In the genomic region with DNA sequence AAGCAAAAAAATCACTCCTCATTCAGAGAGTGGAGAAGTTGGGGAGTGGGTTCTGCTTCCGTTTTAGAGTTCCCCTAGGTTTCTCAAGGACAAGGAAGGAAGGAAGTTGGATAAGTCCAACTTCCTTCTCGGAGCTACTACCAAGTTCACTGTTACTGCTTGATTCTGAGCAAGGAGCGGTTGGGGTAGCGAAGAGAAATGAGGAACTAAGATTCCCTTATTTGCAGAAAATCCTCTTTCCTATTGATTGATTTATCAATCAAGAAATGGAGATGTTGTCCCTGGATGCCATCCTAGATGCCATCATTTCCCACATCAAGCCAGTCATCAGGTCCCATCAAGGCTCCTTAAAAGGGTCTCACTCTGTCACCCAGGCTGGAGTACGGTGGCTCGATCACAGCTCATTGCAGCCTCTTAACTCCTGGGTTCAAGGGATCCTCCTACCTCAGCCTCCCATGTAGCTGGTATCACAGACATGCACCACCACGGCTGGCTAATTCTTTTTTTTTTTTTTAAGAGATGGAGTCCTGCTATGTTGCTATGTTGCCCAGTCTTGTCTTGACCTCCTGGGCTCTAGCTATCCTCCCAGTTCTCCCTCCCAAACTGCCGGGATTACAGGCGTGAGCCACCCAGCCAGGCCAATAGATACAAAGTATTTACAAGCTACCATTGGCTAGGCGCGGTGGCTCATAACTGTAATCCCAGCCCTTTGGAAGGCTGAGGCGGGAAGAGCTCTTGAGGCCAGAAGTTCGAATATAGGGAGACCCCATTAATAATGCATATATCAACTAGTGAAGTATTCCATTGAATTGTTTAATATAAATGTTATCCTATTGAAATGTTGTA, we compare ENCODE assay signal across 7 cellular contexts. TPM values are rescaled to one million over a fixed set of nuclear protein-coding genes. Genes with fewer than 3 reads are reported as not detected.
DNase-seq lines count a peak whose midpoint lies in the region; TF ChIP-seq lines count a peak whose summit lies in the region.

No MANE protein-coding gene starts in this region.

- TF ChIP-seq CTCF in HFF-Myc (IDR thresholded peaks at IDR 0.05; ENCODE audit: low read depth, low read length, missing control alignments) (no peak), fibroblast of the aortic adventitia (IDR thresholded peaks at IDR 0.05; ENCODE audit: insufficient read depth, low read length) (no peak)

- DNase-seq in HFF-Myc (ENCODE audit: extremely low read depth, low read depth): no peak
- DNase-seq in SKM-1 treated with dmso at 0.1 percent for 144 hours (lab: John Stamatoyannopoulos, UW; ENCODE audit: unreplicated experiment): peak; percentile 83
- DNase-seq in fibroblast of the aortic adventitia (ENCODE audit: low read depth): no peak
- no peak for DNase-seq in skeletal muscle cell (ENCODE audit: low read depth)
- no peak for DNase-seq in HPDE6-E6E7 (ENCODE audit: extremely low spot score)
- no peak for DNase-seq in NCI-H526 treated with DMSO at 0.1 percent for 48 hours (lab: John Stamatoyannopoulos, UW)
- DNase-seq in NCI-H345 (lab: John Stamatoyannopoulos, UW): no peak

- H3K4me3 ChIP-seq in HFF-Myc (replicated peaks; ENCODE audit: low read depth, low read length) (peak overlapping the region; percentile 69), fibroblast of the aortic adventitia (ENCODE audit: low read depth, low read length) (peak overlapping the region; percentile 94), skeletal muscle cell (ENCODE audit: low read depth, low read length) (peak overlapping the region; percentile 77)

RNA-seq across cellular contexts. Expression of a gene that starts 0.8 kb away (rescaled TPM):
- 0.25 and 4.5 TPM in 2 replicates for total RNA-seq in fibroblast of the aortic adventitia (ENCODE audit: low replicate concordance)

RNA-seq across cellular contexts. Expression of a gene that starts 11.0 kb away (rescaled TPM):
- total RNA-seq in fibroblast of the aortic adventitia (ENCODE audit: low replicate concordance): 18.7 and 19.8 TPM in 2 replicates

RNA-seq across cellular contexts. Expression of a gene that starts 11.6 kb away (rescaled TPM):
- total RNA-seq in fibroblast of the aortic adventitia (ENCODE audit: low replicate concordance): 4.7 and 5.6 TPM in 2 replicates

RNA-seq across cellular contexts. Expression of a gene that starts 32.4 kb away (rescaled TPM):
- total RNA-seq in fibroblast of the aortic adventitia (ENCODE audit: low replicate concordance): 12.1 and 14.6 TPM in 2 replicates

RNA-seq across cellular contexts. Expression of a gene that starts 32.8 kb away (rescaled TPM):
- 3.5 and 15.3 TPM in 2 replicates for total RNA-seq in fibroblast of the aortic adventitia (ENCODE audit: low replicate concordance)
